In genomic region chr2:37665622-37666362, GRCh38 we compare ENCODE assay signal across 12 cellular contexts. TPM values are rescaled to one million over a fixed set of nuclear protein-coding genes. Genes with fewer than 3 reads are reported as not detected.
DNase-seq lines count a peak whose midpoint lies in the region; ATAC-seq and TF ChIP-seq lines count a peak whose summit lies in the region.
"Had no signal": no experiment of that assay in that cellular context is flagged by ENCODE, and none has a peak within 500 bp of the region (broad histone marks: within the 10 kb centered on the region; RNA-seq: fewer than 3 reads in every experiment).

No MANE protein-coding gene starts in this region.

- no peaks in the 10 kb centered on the region for H3K9me3 ChIP-seq in heart right ventricle
- no peaks in the 10 kb centered on the region for H3K9me3 ChIP-seq in ascending aorta
- H3K9me3 ChIP-seq in naive thymus-derived CD4-positive, alpha-beta T cell (ENCODE audit: control insufficient read depth in 2 of 3, low read length in 3 of 3), result no peaks in the 10 kb centered on the region
- no peaks in the 10 kb centered on the region for H3K9me3 ChIP-seq in aorta (ENCODE audit: control insufficient read depth, low read length)
- H3K9me3 ChIP-seq in hepatocyte (ENCODE audit: low read depth), result no peaks in the 10 kb centered on the region

- H3K4me1 ChIP-seq in heart right ventricle (peaks cover 6 to 97% (median 91%) of the 10 kb centered on the region in 9 donors), ascending aorta (peaks cover 6 to 68% of the 10 kb centered on the region in 2 donors), aorta (ENCODE audit: control insufficient read depth in 1 of 2, insufficient read depth in 2 of 2, low read length in 2 of 2) (peaks cover 3 to 14% of the 10 kb centered on the region in 2 donors), hepatocyte (ENCODE audit: insufficient read depth) (peaks cover 16% of the 10 kb centered on the region)
- peaks cover 22 to 38% of the 10 kb centered on the region in 2 donors for H3K4me1 ChIP-seq in naive thymus-derived CD4-positive, alpha-beta T cell (ENCODE audit: control insufficient read depth in 2 of 2, insufficient read depth in 2 of 2, low read length in 2 of 2)

- peak overlapping the region in 7 of 9 donors; percentile 5 to 86 (median 46) for H3K27ac Mint-ChIP-seq in naive thymus-derived CD4-positive, alpha-beta T cell

- H3K36me3 ChIP-seq in heart right ventricle, result peaks cover 0 to 30% (median 0%) of the 10 kb centered on the region in 9 donors
- H3K36me3 ChIP-seq in ascending aorta, result peaks cover 0 to 4% of the 10 kb centered on the region in 2 donors
- H3K36me3 ChIP-seq in naive thymus-derived CD4-positive, alpha-beta T cell (ENCODE audit: control insufficient read depth in 2 of 3, insufficient read depth in 3 of 3, low read length in 3 of 3), result peaks cover 0 to 4% (median 0%) of the 10 kb centered on the region in 3 experiments
- no peaks in the 10 kb centered on the region for H3K36me3 ChIP-seq in aorta (ENCODE audit: control insufficient read depth in 1 of 2, insufficient read depth in 2 of 2, low read length in 1 of 2)
- no peaks in the 10 kb centered on the region for H3K36me3 ChIP-seq in hepatocyte (replicated peaks; ENCODE audit: insufficient read depth, low read depth)

- H3K4me3 ChIP-seq in heart right ventricle (peak overlapping the region in 6 of 10 donors; percentile 1 to 99 (median 14)), ascending aorta (peak overlapping the region in 1 of 2 donors; percentile 4), aorta (ENCODE audit: low read length in 2 of 2) (no peak overlapping the region), hepatocyte (no peak overlapping the region)
- H3K4me3 ChIP-seq in naive thymus-derived CD4-positive, alpha-beta T cell (ENCODE audit: low read length), result no peak overlapping the region

- peaks cover 37 to 87% (median 77%) of the 10 kb centered on the region in 7 donors for H3K4me1 Mint-ChIP-seq in naive thymus-derived CD4-positive, alpha-beta T cell

- POLR2A ChIA-PET in naive thymus-derived CD4-positive, alpha-beta T cell (lab: Charles Lee), result interaction anchor here (0.8 to 1.4 kb wide), 2 partner anchors 9 to 18 kb away, joined by 3 to 4 read pairs; no protein-coding TSS in a partner anchor

- intact Hi-C loops in heart right ventricle (cut with DNase I) (loop anchor here in 2 of 10 donors (10.0 kb wide), 2 partner anchors 131 to 251 kb away; no protein-coding TSS in a partner anchor), cardiac septum (cut with DNase I) (no loop called here), ascending aorta (cut with DNase I) (no loop called here), aorta (cut with DNase I) (loop anchor here in 1 of 2 donors (5.0 kb wide), 1 partner anchor 167 kb away; no protein-coding TSS in a partner anchor)
- intact Hi-C loops in naive thymus-derived CD4-positive, alpha-beta T cell (cut with micrococcal nuclease), result loop anchor here in 1 of 2 donors (5.0 kb wide), 1 partner anchor 167 kb away; no protein-coding TSS in a partner anchor

- no peaks in the 10 kb centered on the region for H3K27me3 ChIP-seq in heart right ventricle
- H3K27me3 ChIP-seq in ascending aorta, result no peaks in the 10 kb centered on the region
- no peaks in the 10 kb centered on the region for H3K27me3 ChIP-seq in naive thymus-derived CD4-positive, alpha-beta T cell (ENCODE audit: control insufficient read depth in 2 of 2, insufficient read depth in 2 of 2, low read length in 2 of 2)
- H3K27me3 ChIP-seq in aorta (ENCODE audit: control insufficient read depth in 1 of 2, insufficient read depth in 2 of 2, low read length in 1 of 2), result no peaks in the 10 kb centered on the region
- no peaks in the 10 kb centered on the region for H3K27me3 ChIP-seq in hepatocyte

- H3K27ac ChIP-seq in heart right ventricle, result peak overlapping the region; percentile 4 to 100 (median 77)
- H3K27ac ChIP-seq in ascending aorta, result peak overlapping the region; percentile 50 to 65
- H3K27ac ChIP-seq in naive thymus-derived CD4-positive, alpha-beta T cell (ENCODE audit: low read depth, low read length), result no peak overlapping the region
- peak overlapping the region; percentile 24 to 46 for H3K27ac ChIP-seq in aorta (ENCODE audit: low read depth in 1 of 2, low read length in 2 of 2)
- H3K27ac ChIP-seq in hepatocyte, result no peak overlapping the region

- H3K79me2 ChIP-seq in hepatocyte, result peaks cover 94% of the 10 kb centered on the region

- H3K4me3 Mint-ChIP-seq in naive thymus-derived CD4-positive, alpha-beta T cell, result peak overlapping the region in 2 of 10 donors; percentile 23 to 47

- no peaks in the 10 kb centered on the region for H3K9me2 ChIP-seq in hepatocyte (replicated peaks; ENCODE audit: insufficient read depth)

- ATAC-seq in heart right ventricle (peak in 3 of 8 donors; percentile 10 to 48 (median 41)), aorta (ENCODE audit: low FRiP score) (no peak)
- no peak for ATAC-seq in naive thymus-derived CD4-positive, alpha-beta T cell

- no peaks in the 10 kb centered on the region for H3K27me3 Mint-ChIP-seq in naive thymus-derived CD4-positive, alpha-beta T cell

- 42 to 52% methylated on average over 11 of the region's 11 CpGs for WGBS in heart right ventricle, 2 donors
- WGBS in aorta, 2 donors, result 32 to 35% methylated on average over 11 of the region's 11 CpGs
- WGBS in hepatocyte (ENCODE audit: low lambda C conversion rate, missing lambda C conversion rate), result 70% methylated on average over 11 of the region's 11 CpGs

- no peaks in the 10 kb centered on the region for H3K9me3 Mint-ChIP-seq in naive thymus-derived CD4-positive, alpha-beta T cell

- no peak for TF ChIP-seq CTCF in heart right ventricle (IDR thresholded peaks at IDR 0.05)
- no peak for TF ChIP-seq CTCF in ascending aorta (IDR thresholded peaks at IDR 0.05)
- TF ChIP-seq CTCF in hepatocyte (IDR thresholded peaks at IDR 0.05; ENCODE audit: poor library complexity), result no peak

- peaks cover 27% of the 10 kb centered on the region for H4K20me1 ChIP-seq in hepatocyte (ENCODE audit: insufficient read depth, poor library complexity, severe bottlenecking)

- H2AFZ ChIP-seq in hepatocyte, result no peak overlapping the region

- no peak overlapping the region for H3K4me2 ChIP-seq in hepatocyte

- H3K36me3 Mint-ChIP-seq in naive thymus-derived CD4-positive, alpha-beta T cell, result peaks cover 2 to 20% (median 8%) of the 10 kb centered on the region in 5 donors

- DNase-seq in heart right ventricle (no peak), cardiac septum (ENCODE audit: low spot score) (no peak), ascending aorta (ENCODE audit: low spot score in 2 of 2) (no peak), aorta (no peak), DMS153 treated with DMSO at 0.1 percent for 48 hours (lab: John Stamatoyannopoulos, UW; ENCODE audit: unreplicated experiment) (no peak), hepatocyte (ENCODE audit: low spot score) (no peak), pons (ENCODE audit: low spot score) (no peak)
- no peak for DNase-seq in naive thymus-derived CD4-positive, alpha-beta T cell
- DNase-seq: cortex of kidney, hippocampal formation, midbrain, NCI-H446 had no signal

- CTCF ChIA-PET in naive thymus-derived CD4-positive, alpha-beta T cell (lab: Charles Lee), result no interaction called here

RNA-seq across cellular contexts. Expression of gene CDC42EP3, which starts 5.7 kb away (rescaled TPM):
- total RNA-seq in heart right ventricle (100 to 1,000 TPM in 6 of 10 donors, 10 to 100 TPM in 4; 67.3 to 188 (median 143) TPM), cardiac septum (194 TPM), ascending aorta (65.5 TPM), aorta (10 to 100 TPM; 56.5 to 94.8 TPM), hepatocyte (19.3 and 26.4 TPM in 2 replicates)
- polyA plus RNA-seq in heart right ventricle (10 to 100 TPM; 28.4 to 32.9 TPM), aorta (10 to 100 TPM; 12.6 to 26.5 TPM), hepatocyte (31.7 and 33.0 TPM in 2 replicates)
- total RNA-seq in naive thymus-derived CD4-positive, alpha-beta T cell, result 10 to 100 TPM; 15.9 to 96.3 (median 17.7) TPM
- 10 to 100 TPM; 26.7 to 29.2 TPM for polyA plus RNA-seq in naive thymus-derived CD4-positive, alpha-beta T cell

Comparison
In these comparisons a context has a peak if more than half of its experiments do, and no peak if none do; other contexts are left out.
1. H3K27ac ChIP-seq: peak in heart right ventricle (10 of 10), ascending aorta (2 of 2) and aorta (2 of 2); none in naive thymus-derived CD4-positive, alpha-beta T cell (single experiment) and hepatocyte (single experiment).
2. H3K4me3 ChIP-seq: peak in heart right ventricle (6 of 10); none in naive thymus-derived CD4-positive, alpha-beta T cell (single experiment), aorta (0 of 2) and hepatocyte (single experiment).